Comparison of ENCODE assay signal across 9 cellular contexts in genomic region chr2:231663458-231664290, GRCh38. TPM values are rescaled to one million over a fixed set of nuclear protein-coding genes. Genes with fewer than 3 reads are reported as not detected.
DNase-seq lines count a peak whose midpoint lies in the region; ATAC-seq and TF ChIP-seq lines count a peak whose summit lies in the region.
"Had no signal": no experiment of that assay in that cellular context is flagged by ENCODE, and none has a peak within 500 bp of the region (broad histone marks: within the 10 kb centered on the region; RNA-seq: fewer than 3 reads in every experiment).

No MANE protein-coding gene starts in this region.

- DNase-seq in DMS53 (lab: John Stamatoyannopoulos, UW) (peak; percentile 20), DMS53 treated with DMSO at 0.1 percent for 48 hours (lab: John Stamatoyannopoulos, UW; ENCODE audit: unreplicated experiment) (no peak), NT2/D1 (ENCODE audit: low read depth, low spot score) (no peak), esophagus muscularis mucosa (ENCODE audit: extremely low spot score) (no peak), smooth muscle cell (lab: John Stamatoyannopoulos, UW; ENCODE audit: unreplicated experiment) (no peak), GM19240 (ENCODE audit: insufficient read length, low spot score) (no peak), NCI-H510A (lab: John Stamatoyannopoulos, UW) (no peak)
- DNase-seq: WERI-Rb-1 had no signal

- H3K9me3 ChIP-seq in NT2/D1 (ENCODE audit: insufficient read depth, low read length) (no peaks in the 10 kb centered on the region), esophagus muscularis mucosa (no peaks in the 10 kb centered on the region), smooth muscle cell (replicated peaks; ENCODE audit: low read depth) (no peaks in the 10 kb centered on the region)

- H2AFZ ChIP-seq in smooth muscle cell (ENCODE audit: low read depth): no peak overlapping the region

- H3F3A ChIP-seq in smooth muscle cell (ENCODE audit: low read depth): peaks cover 25% of the 10 kb centered on the region

- H3K4me2 ChIP-seq in smooth muscle cell: no peak overlapping the region

- intact Hi-C loops in esophagus muscularis mucosa (cut with DNase I): no loop called here

- H3K79me2 ChIP-seq in smooth muscle cell (ENCODE audit: low read depth): no peaks in the 10 kb centered on the region

- no peaks in the 10 kb centered on the region for H4K20me1 ChIP-seq in smooth muscle cell (ENCODE audit: low read depth)

- H3K4me3 ChIP-seq in NT2/D1 (ENCODE audit: insufficient read length, low read depth): no peak overlapping the region
- H3K4me3 ChIP-seq in esophagus muscularis mucosa: no peak overlapping the region
- H3K4me3 ChIP-seq in smooth muscle cell: no peak overlapping the region

- H3K36me3 ChIP-seq in NT2/D1 (ENCODE audit: insufficient read depth, insufficient read length, low read length): no peaks in the 10 kb centered on the region
- H3K36me3 ChIP-seq in esophagus muscularis mucosa: no peaks in the 10 kb centered on the region
- H3K36me3 ChIP-seq in smooth muscle cell (ENCODE audit: low read depth): no peaks in the 10 kb centered on the region
- H3K36me3 ChIP-seq: WERI-Rb-1 had no signal

- no peak for ATAC-seq in GM21737 (IDR thresholded peaks at IDR 0.05; ENCODE audit: unreplicated experiment)

- 92% methylated on average over 28 of the region's 28 CpGs for WGBS in esophagus muscularis mucosa
- 98% methylated on average over 23 of the region's 28 CpGs for WGBS in smooth muscle cell (ENCODE audit: low lambda C conversion rate)

- no peak for TF ChIP-seq POLR2A in esophagus muscularis mucosa (IDR thresholded peaks at IDR 0.05; ENCODE audit: low read depth)

- no peak for TF ChIP-seq CTCF in esophagus muscularis mucosa (IDR thresholded peaks at IDR 0.05)
- no peak for TF ChIP-seq CTCF in smooth muscle cell (IDR thresholded peaks at IDR 0.05; ENCODE audit: borderline replicate concordance, insufficient read depth, poor library complexity, severe bottlenecking)

- H3K27ac ChIP-seq in esophagus muscularis mucosa (replicated peaks in 1 of 4): peak overlapping the region; percentile 96 to 99 (median 98)
- H3K27ac ChIP-seq in smooth muscle cell (ENCODE audit: low read depth): peak overlapping the region; percentile 94

- no peaks in the 10 kb centered on the region for H3K27me3 ChIP-seq in NT2/D1 (ENCODE audit: insufficient read depth, insufficient read length)
- no peaks in the 10 kb centered on the region for H3K27me3 ChIP-seq in esophagus muscularis mucosa
- no peaks in the 10 kb centered on the region for H3K27me3 ChIP-seq in smooth muscle cell (ENCODE audit: low read depth)

- H3K9ac ChIP-seq in NT2/D1 (ENCODE audit: insufficient read length, low read depth) (peak overlapping the region; percentile 73), smooth muscle cell (ENCODE audit: low read depth) (no peak overlapping the region)

- H3K4me1 ChIP-seq in NT2/D1 (ENCODE audit: insufficient read depth, insufficient read length) (peaks cover 31% of the 10 kb centered on the region), esophagus muscularis mucosa (peaks cover 38 to 54% (median 49%) of the 10 kb centered on the region in 4 donors), smooth muscle cell (ENCODE audit: low read depth) (peaks cover 23% of the 10 kb centered on the region)

- TF ChIP-seq EP300 in esophagus muscularis mucosa (IDR thresholded peaks at IDR 0.05): no peak

RNA-seq across cellular contexts. Expression of gene PTMA, which starts 44.7 kb away (rescaled TPM):
- total RNA-seq in esophagus muscularis mucosa: 100 to 1,000 TPM; 571 to 894 (median 806) TPM
- 576 and 655 TPM in 2 replicates for total RNA-seq in smooth muscle cell
- 615 and 653 TPM in 2 replicates for polyA plus RNA-seq in smooth muscle cell
